Comparison of ENCODE assay signal across 18 cellular contexts in genomic region chr10:43082087-43082486, GRCh38. TPM values are rescaled to one million over a fixed set of nuclear protein-coding genes. Genes with fewer than 3 reads are reported as not detected.
"Had no signal": no experiment of that assay in that cellular context is flagged by ENCODE, and none has a peak within 500 bp of the region (broad histone marks: within the 10 kb centered on the region; RNA-seq: fewer than 3 reads in every experiment).

No MANE protein-coding gene starts in this region.

- H3K27ac Mint-ChIP-seq: activated CD4-positive, alpha-beta T cell treated with anti-CD3 and anti-CD28 coated beads, Interleukin-2, amount 10 ng/mL, durations not matched to agents 7 days and 5 days; activated naive CD4-positive, alpha-beta T cell treated with anti-CD3 and anti-CD28 coated beads for 36 hours; activated T-helper 17 cell treated with anti-CD3 and anti-CD28 coated beads, Interleukin-2, amount 50 U/mL, for 72 hours; naive thymus-derived CD8-positive, alpha-beta T cell had no signal

- H3K4me3 Mint-ChIP-seq: activated CD4-positive, alpha-beta T cell treated with anti-CD3 and anti-CD28 coated beads, Interleukin-2, amount 10 ng/mL, durations not matched to agents 7 days and 5 days; activated naive CD4-positive, alpha-beta T cell treated with anti-CD3 and anti-CD28 coated beads for 36 hours; activated T-helper 17 cell treated with anti-CD3 and anti-CD28 coated beads, Interleukin-2, amount 50 U/mL, for 72 hours; naive thymus-derived CD8-positive, alpha-beta T cell had no signal

- ATAC-seq: activated T-helper 17 cell treated with anti-CD3 and anti-CD28 coated beads, Interleukin-2, amount 50 U/mL, for 72 hours; foreskin keratinocyte; left cardiac atrium; naive thymus-derived CD8-positive, alpha-beta T cell; right lobe of liver had no signal

- FAIRE-seq: astrocyte, colon, endothelial cell of umbilical vein had no signal

- H3K4me1 Mint-ChIP-seq: activated T-helper 17 cell treated with anti-CD3 and anti-CD28 coated beads, Interleukin-2, amount 50 U/mL, for 72 hours had no signal

- H3K4me1 ChIP-seq: foreskin keratinocyte, prostate gland had no signal

- H3K4me3 ChIP-seq: cardiac muscle cell, prostate gland, right lobe of liver, spleen, upper lobe of left lung had no signal

- H3K27me3 ChIP-seq: right lobe of liver had no signal

- DNase-seq: activated CD4-positive, alpha-beta T cell treated with anti-CD3 and anti-CD28 coated beads, Interleukin-2, amount 10 ng/mL, durations not matched to agents 7 days and 5 days; activated CD4-positive, CD25-positive, alpha-beta regulatory T cell; activated CD8-positive, alpha-beta memory T cell treated with anti-CD3 and anti-CD28 coated beads for 24 hours; activated naive CD4-positive, alpha-beta T cell treated with anti-CD3 and anti-CD28 coated beads for 36 hours; foreskin keratinocyte; left cardiac atrium; naive thymus-derived CD8-positive, alpha-beta T cell; right lobe of liver; spleen; stimulated activated CD4-positive, alpha-beta T cell treated with anti-CD3 and anti-CD28 coated beads, Interleukin-2, amount 100 ng/mL, for 24 hours; stimulated activated naive CD4-positive, alpha-beta T cell had no signal

- H3K9me3 ChIP-seq: prostate gland, right lobe of liver, spleen, upper lobe of left lung had no signal

- H3K27ac ChIP-seq: cardiac muscle cell, foreskin keratinocyte, prostate gland, right lobe of liver, spleen, upper lobe of left lung had no signal

- H3K36me3 ChIP-seq: cardiac muscle cell, prostate gland, right lobe of liver, spleen, upper lobe of left lung had no signal

- H3K9me3 Mint-ChIP-seq: activated CD4-positive, alpha-beta T cell treated with anti-CD3 and anti-CD28 coated beads, Interleukin-2, amount 10 ng/mL, durations not matched to agents 7 days and 5 days; activated naive CD4-positive, alpha-beta T cell treated with anti-CD3 and anti-CD28 coated beads for 36 hours; activated T-helper 17 cell treated with anti-CD3 and anti-CD28 coated beads, Interleukin-2, amount 50 U/mL, for 72 hours; naive thymus-derived CD8-positive, alpha-beta T cell had no signal

- H3K36me3 Mint-ChIP-seq: naive thymus-derived CD8-positive, alpha-beta T cell had no signal

RNA-seq across cellular contexts. Expression of gene RET, which starts 5.2 kb away (rescaled TPM):
- total RNA-seq: naive thymus-derived CD8-positive, alpha-beta T cell had no signal
- polyA plus RNA-seq: cardiac muscle cell; naive thymus-derived CD8-positive, alpha-beta T cell had no signal
